Comparison of ENCODE assay signal across 8 cellular contexts in the genomic region with DNA sequence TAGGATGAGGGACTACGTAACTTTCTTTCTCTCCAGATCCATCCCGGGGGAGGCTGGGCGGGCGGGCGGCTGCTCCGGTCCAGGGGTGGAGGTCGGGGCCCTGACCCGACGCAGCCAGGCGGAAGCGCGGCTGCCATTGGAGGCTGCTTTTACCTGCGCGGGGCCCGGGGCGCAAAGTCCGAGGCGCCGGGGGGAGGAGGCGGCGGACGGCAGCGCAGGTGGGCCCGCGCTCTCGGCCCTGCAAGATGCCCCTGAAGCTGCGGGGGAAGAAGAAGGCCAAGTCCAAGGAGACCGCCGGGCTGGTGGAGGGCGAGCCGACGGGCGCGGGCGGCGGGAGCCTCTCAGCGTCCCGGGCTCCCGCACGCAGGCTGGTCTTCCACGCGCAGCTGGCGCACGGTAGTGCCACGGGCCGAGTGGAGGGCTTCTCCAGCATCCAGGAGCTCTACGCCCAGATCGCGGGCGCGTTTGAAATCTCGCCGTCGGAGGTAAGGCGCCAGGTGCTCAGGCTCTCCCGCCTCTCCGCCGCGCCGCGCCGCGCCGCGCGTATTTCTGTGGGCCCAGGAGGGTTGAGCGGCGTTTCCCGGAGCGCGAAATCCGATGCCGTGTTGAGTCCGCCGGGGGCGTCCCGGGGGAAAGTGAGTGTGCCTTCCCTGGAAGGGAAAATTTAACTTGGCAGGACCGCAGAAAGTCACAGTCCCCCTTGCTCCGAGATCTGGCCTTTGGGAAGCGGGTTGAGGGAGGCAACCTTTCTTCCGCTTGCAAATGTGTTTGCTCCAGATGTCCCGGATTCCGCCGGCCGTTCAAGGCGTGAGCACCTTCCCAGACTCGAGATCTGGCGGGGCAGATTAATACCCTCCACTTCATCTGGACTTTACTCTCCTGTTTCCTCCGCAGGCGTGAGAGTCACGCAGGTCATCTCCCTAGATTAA. TPM values are rescaled to one million over a fixed set of nuclear protein-coding genes. Genes with fewer than 3 reads are reported as not detected.
DNase-seq lines count a peak whose midpoint lies in the region; ATAC-seq and TF ChIP-seq lines count a peak whose summit lies in the region.

A gene with protein sequence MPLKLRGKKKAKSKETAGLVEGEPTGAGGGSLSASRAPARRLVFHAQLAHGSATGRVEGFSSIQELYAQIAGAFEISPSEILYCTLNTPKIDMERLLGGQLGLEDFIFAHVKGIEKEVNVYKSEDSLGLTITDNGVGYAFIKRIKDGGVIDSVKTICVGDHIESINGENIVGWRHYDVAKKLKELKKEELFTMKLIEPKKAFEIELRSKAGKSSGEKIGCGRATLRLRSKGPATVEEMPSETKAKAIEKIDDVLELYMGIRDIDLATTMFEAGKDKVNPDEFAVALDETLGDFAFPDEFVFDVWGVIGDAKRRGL (plus strand): TSS at position 117 of the 929 bp plus-strand sequence. CDS start 129 bp downstream, at position 246.

- DNase-seq in CD4-positive, CD25-positive, alpha-beta regulatory T cell, result peak in 2 of 3 donors; percentile 19 to 31
- DNase-seq in activated T-cell treated with anti-CD3 and anti-CD28 coated beads, Interleukin-2, amount 50 U/mL, for 4 hours, result peak; percentile 6
- DNase-seq in head of caudate nucleus (peak in 34 of 42 donors; percentile 5 to 61 (median 24)), ovary (peak; percentile 30 to 58 (median 41)), HEK293T (ENCODE audit: extremely low spot score) (no peak)

- peak within 1 kb of the TSS; percentile 55 to 84 (median 82) for H3K4me3 Mint-ChIP-seq in CD4-positive, CD25-positive, alpha-beta regulatory T cell
- H3K4me3 Mint-ChIP-seq in activated T-cell treated with anti-CD3 and anti-CD28 coated beads, Interleukin-2, amount 50 U/mL, for 4 hours, result peak within 1 kb of the TSS; percentile 76

- H3K9me3 ChIP-seq in CD4-positive, CD25-positive, alpha-beta regulatory T cell (ENCODE audit: control insufficient read depth in 2 of 2, low read length in 2 of 2), result no peaks in the 10 kb centered on the region
- no peaks in the 10 kb centered on the region for H3K9me3 ChIP-seq in ovary

- peak within 1 kb of the TSS; percentile 56 for H3K4me3 ChIP-seq in CD4-positive, CD25-positive, alpha-beta regulatory T cell (ENCODE audit: low read depth, low read length)
- H3K4me3 ChIP-seq in ovary, result peak within 1 kb of the TSS; percentile 60

- no peak for TF ChIP-seq CTCF in ovary (IDR thresholded peaks at IDR 0.05)

- peak in 1 of 2 donors; percentile 44 for ATAC-seq in CD4-positive, CD25-positive, alpha-beta regulatory T cell (ENCODE audit: low read depth in 2 of 2)
- ATAC-seq in HG02981 (IDR thresholded peaks at IDR 0.05; ENCODE audit: unreplicated experiment), result peak; percentile 37
- peak; percentile 64 to 68 for ATAC-seq in activated T-cell treated with anti-CD3 and anti-CD28 coated beads, Interleukin-2, amount 50 U/mL, for 4 hours
- ATAC-seq in GM21737 (IDR thresholded peaks at IDR 0.05; ENCODE audit: unreplicated experiment), result no peak
- no peak for ATAC-seq in GM19455 (IDR thresholded peaks at IDR 0.05; ENCODE audit: unreplicated experiment)

- WGBS in ovary, 3 donors, result 2 to 4% (median 4%) methylated on average over 43 to 91 of the region's 91 CpGs

- TF ChIP-seq POLR2A in ovary (IDR thresholded peaks at IDR 0.05), result no peak

- no peak within 1 kb of the TSS for H3K27ac Mint-ChIP-seq in CD4-positive, CD25-positive, alpha-beta regulatory T cell

- CTCF ChIA-PET in HEK293T (lab: Yijun Ruan, JAX), result interaction anchor here (0.6 kb wide), 1 partner anchor 1019 kb away, joined by 3 read pairs; no protein-coding TSS in a partner anchor

- TF ChIP-seq EP300 in ovary (IDR thresholded peaks at IDR 0.05), result no peak

- peaks cover 36% of the 10 kb centered on the region for H3K27me3 ChIP-seq in CD4-positive, CD25-positive, alpha-beta regulatory T cell (ENCODE audit: control insufficient read depth, insufficient read depth, low read length)
- H3K27me3 ChIP-seq in ovary, result no peaks in the 10 kb centered on the region

- peaks cover 15% of the 10 kb centered on the region for H3K4me1 ChIP-seq in CD4-positive, CD25-positive, alpha-beta regulatory T cell (ENCODE audit: control insufficient read depth, insufficient read depth, low read length, poor library complexity, severe bottlenecking)
- peaks cover 6% of the 10 kb centered on the region for H3K4me1 ChIP-seq in ovary (ENCODE audit: insufficient read depth)

- no peaks in the 10 kb centered on the region for H3K36me3 ChIP-seq in CD4-positive, CD25-positive, alpha-beta regulatory T cell (ENCODE audit: control insufficient read depth, insufficient read depth, low read length)
- no peaks in the 10 kb centered on the region for H3K36me3 ChIP-seq in ovary

- H3K27me3 Mint-ChIP-seq in CD4-positive, CD25-positive, alpha-beta regulatory T cell, result peaks cover 64% of the 10 kb centered on the region
- peaks cover 46% of the 10 kb centered on the region for H3K27me3 Mint-ChIP-seq in activated T-cell treated with anti-CD3 and anti-CD28 coated beads, Interleukin-2, amount 50 U/mL, for 4 hours (ENCODE audit: low read depth)

- POLR2A ChIA-PET in HEK293T (lab: Yijun Ruan, JAX), result interaction anchor here (2.0 kb wide), 1 partner anchor 42 kb away, joined by 5 read pairs; a partner anchor contains a TSS

- intact Hi-C loops in head of caudate nucleus (cut with DNase I), result no loop called here
- intact Hi-C loops in ovary (cut with DNase I), result no loop called here

- no peak within 1 kb of the TSS for H3K27ac ChIP-seq in CD4-positive, CD25-positive, alpha-beta regulatory T cell (ENCODE audit: insufficient read depth, low read length, poor library complexity, severe bottlenecking)
- H3K27ac ChIP-seq in ovary, result peak within 1 kb of the TSS; percentile 9 to 62

- peaks cover 0 to 3% (median 0%) of the 10 kb centered on the region in 7 donors for H3K9me3 Mint-ChIP-seq in CD4-positive, CD25-positive, alpha-beta regulatory T cell
- H3K9me3 Mint-ChIP-seq in activated T-cell treated with anti-CD3 and anti-CD28 coated beads, Interleukin-2, amount 50 U/mL, for 4 hours, result no peaks in the 10 kb centered on the region

- no peaks in the 10 kb centered on the region for H3K36me3 Mint-ChIP-seq in CD4-positive, CD25-positive, alpha-beta regulatory T cell
- H3K36me3 Mint-ChIP-seq in activated T-cell treated with anti-CD3 and anti-CD28 coated beads, Interleukin-2, amount 50 U/mL, for 4 hours (ENCODE audit: insufficient read depth), result no peaks in the 10 kb centered on the region

- peaks cover 0 to 19% (median 9%) of the 10 kb centered on the region in 4 donors for H3K4me1 Mint-ChIP-seq in CD4-positive, CD25-positive, alpha-beta regulatory T cell
- H3K4me1 Mint-ChIP-seq in activated T-cell treated with anti-CD3 and anti-CD28 coated beads, Interleukin-2, amount 50 U/mL, for 4 hours (ENCODE audit: low read depth), result peaks cover 20% of the 10 kb centered on the region

TF ChIP-seq in HEK293T, 16 proteins besides CTCF, POLR2A, EP300 and RAD21:
- TF ChIP-seq ELF4 (IDR thresholded peaks at IDR 0.05) (no peak), NFRKB (IDR thresholded peaks at IDR 0.05) (no peak), TARDBP (IDR thresholded peaks at IDR 0.05) (no peak), SP1 (IDR thresholded peaks at IDR 0.05) (no peak), SUZ12 (IDR thresholded peaks at IDR 0.05) (no peak), FOXK2 (IDR thresholded peaks at IDR 0.05) (no peak), FOXM1 (IDR thresholded peaks at IDR 0.05; ENCODE audit: borderline replicate concordance) (no peak)
- TF ChIP-seq, protein P1, sequence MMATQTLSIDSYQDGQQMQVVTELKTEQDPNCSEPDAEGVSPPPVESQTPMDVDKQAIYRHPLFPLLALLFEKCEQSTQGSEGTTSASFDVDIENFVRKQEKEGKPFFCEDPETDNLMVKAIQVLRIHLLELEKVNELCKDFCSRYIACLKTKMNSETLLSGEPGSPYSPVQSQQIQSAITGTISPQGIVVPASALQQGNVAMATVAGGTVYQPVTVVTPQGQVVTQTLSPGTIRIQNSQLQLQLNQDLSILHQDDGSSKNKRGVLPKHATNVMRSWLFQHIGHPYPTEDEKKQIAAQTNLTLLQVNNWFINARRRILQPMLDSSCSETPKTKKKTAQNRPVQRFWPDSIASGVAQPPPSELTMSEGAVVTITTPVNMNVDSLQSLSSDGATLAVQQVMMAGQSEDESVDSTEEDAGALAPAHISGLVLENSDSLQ (IDR thresholded peaks at IDR 0.05), result no peak
TF ChIP-seq in HEK293T: peak in this region for 0.

RNA-seq across cellular contexts. Expression of the gene that starts here (rescaled TPM):
- total RNA-seq in CD4-positive, CD25-positive, alpha-beta regulatory T cell, result not detected
- under 1 TPM in 2 of 4 donors, not detected in 2; 0.22 to 0.39 TPM for polyA plus RNA-seq in CD4-positive, CD25-positive, alpha-beta regulatory T cell
- under 1 TPM in 2 of 3 donors, not detected in 1; 0.11 to 0.35 TPM for total RNA-seq in activated T-cell treated with anti-CD3 and anti-CD28 coated beads, Interleukin-2, amount 50 U/mL, for 4 hours
- total RNA-seq in ovary, result 1 to 10 TPM; 1.8 to 5.7 (median 3.3) TPM
- 1 to 10 TPM; 2.1 to 2.7 TPM for polyA plus RNA-seq in ovary

Comparison
In these comparisons a context has a peak if more than half of its experiments do, and no peak if none do; other contexts are left out.
1. Peak in DNase-seq and H3K4me3 ChIP-seq in CD4-positive, CD25-positive, alpha-beta regulatory T cell; RNA of the gene not detected or under 1 TPM.
2. Peak in DNase-seq and ATAC-seq in activated T-cell treated with anti-CD3 and anti-CD28 coated beads, Interleukin-2, amount 50 U/mL, for 4 hours; RNA of the gene not detected or under 1 TPM.